18 cellular contexts compared by ENCODE assay signal in the genomic region with DNA sequence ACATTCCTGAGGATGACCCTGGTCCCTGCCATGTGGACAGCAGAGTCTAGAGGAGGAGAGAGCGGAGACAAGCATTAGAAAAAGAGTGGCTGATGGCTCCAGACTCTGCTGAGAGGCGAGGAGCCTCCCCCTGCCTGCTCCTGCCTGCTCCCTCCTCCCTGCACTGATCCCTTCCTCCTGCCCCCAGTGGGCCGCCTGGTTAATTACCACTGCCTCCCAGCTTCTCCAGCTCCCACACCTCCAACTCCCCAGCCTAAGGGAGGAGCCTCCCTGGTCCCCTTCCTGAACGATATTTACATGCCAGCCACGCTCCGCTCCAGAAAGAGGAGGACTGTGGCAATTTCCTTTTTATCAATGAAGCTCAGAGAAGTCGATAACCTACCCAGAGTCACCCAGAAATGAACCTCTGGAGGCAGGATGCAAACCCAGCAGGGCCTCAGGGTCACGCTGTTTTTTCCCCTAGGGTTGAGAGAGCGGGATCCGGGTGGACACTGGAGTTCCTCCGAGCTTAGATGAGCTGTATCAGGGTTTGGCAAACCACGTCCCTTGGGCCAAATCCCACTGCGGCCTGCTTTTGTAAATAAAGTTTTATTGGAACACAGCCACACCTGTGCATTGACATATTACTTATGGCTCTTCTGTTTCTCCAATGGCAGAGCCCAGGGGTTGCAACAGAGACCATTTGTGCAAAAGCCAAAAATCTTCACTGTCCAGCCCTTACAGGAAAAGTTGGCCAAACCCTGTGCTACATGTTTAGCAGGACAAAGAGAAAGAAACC. TPM values are rescaled to one million over a fixed set of nuclear protein-coding genes. Genes with fewer than 3 reads are reported as not detected.
DNase-seq lines count a peak whose midpoint lies in the region; FAIRE-seq and TF ChIP-seq lines count a peak whose summit lies in the region.
"Had no signal": no experiment of that assay in that cellular context is flagged by ENCODE, and none has a peak within 500 bp of the region (broad histone marks: within the 10 kb centered on the region; RNA-seq: fewer than 3 reads in every experiment).

No MANE protein-coding gene starts in this region.

- peaks cover 15% of the 10 kb centered on the region; the same call in 1 of the 2 replicates for H3K4me1 ChIP-seq in iPS-20b (ENCODE audit: insufficient read depth, low read length)
- H3K4me1 ChIP-seq in testis, result peaks cover 11% of the 10 kb centered on the region
- H3K4me1 ChIP-seq in right atrium auricular region, result peaks cover 0 to 17% of the 10 kb centered on the region in 2 donors

- no peak for FAIRE-seq in RCC 7860 (lab: Jason Lieb, UNC)
- FAIRE-seq: GM12891, HTR-8/SVneo had no signal

- H3K27ac ChIP-seq in iPS-20b (ENCODE audit: low read length) (no peak overlapping the region), testis (no peak overlapping the region), right atrium auricular region (no peak overlapping the region)
- H3K27ac ChIP-seq: SK-N-MC had no signal

- in situ Hi-C loops in SK-MEL-5 (cut with HindIII; ENCODE audit: low pct_unique_long_range_greater_than_20kb, low sequenced_read_pairs), result no loop called here

- H3K4me3 ChIP-seq in iPS-20b (ENCODE audit: low read length), result peak overlapping the region; percentile 45
- no peak overlapping the region for H3K4me3 ChIP-seq in testis
- H3K4me3 ChIP-seq in right atrium auricular region, result no peak overlapping the region
- H3K4me3 ChIP-seq: SK-N-MC had no signal

- H3K27me3 ChIP-seq in iPS-20b (ENCODE audit: insufficient read depth, low read length), result no peaks in the 10 kb centered on the region
- H3K27me3 ChIP-seq in testis, result no peaks in the 10 kb centered on the region
- no peaks in the 10 kb centered on the region for H3K27me3 ChIP-seq in right atrium auricular region

- intact Hi-C loops in testis (cut with DNase I; ENCODE audit: low total_unique reads), result no loop called here

- H3K9ac ChIP-seq in iPS-20b (ENCODE audit: low read depth, low read length), result peak overlapping the region; percentile 47; the same call in 1 of the 2 replicates

- H3K36me3 ChIP-seq in iPS-20b (ENCODE audit: insufficient read depth, low read depth, low read length) (no peaks in the 10 kb centered on the region), testis (ENCODE audit: low read depth, missing control alignments) (no peaks in the 10 kb centered on the region), right atrium auricular region (no peaks in the 10 kb centered on the region)

- DNase-seq in NCI-H2227 (lab: John Stamatoyannopoulos, UW; ENCODE audit: unreplicated experiment), result peak; percentile 22
- no peak for DNase-seq in NCI-H2227 treated with DMSO at 0.1 percent for 48 hours (lab: John Stamatoyannopoulos, UW)
- peak; percentile 9 for DNase-seq in SK-MEL-5 (ENCODE audit: low read depth, low spot score)
- peak; percentile 46 for DNase-seq in testis
- DNase-seq in RCC 7860 (ENCODE audit: low spot score), result no peak
- DNase-seq in GDM1 (lab: John Stamatoyannopoulos, UW), result no peak
- DNase-seq in right atrium auricular region (ENCODE audit: low spot score), result no peak
- DNase-seq: activated CD4-positive, alpha-beta T cell treated with anti-CD3 and anti-CD28 coated beads, Interleukin-2, amount 50 U/mL, for 48 hours; activated naive CD8-positive, alpha-beta T cell treated with anti-CD3 and anti-CD28 coated beads, Interleukin-2, amount 50 U/mL, for 24 hours; cerebellar nuclear complex; NCI-H1048; stimulated activated CD4-positive, alpha-beta T cell treated with anti-CD3 and anti-CD28 coated beads, Interleukin-12 subunit alpha, Interleukin-12 subunit beta, amount 100 ng/mL, for 4 hours had no signal

- TF ChIP-seq CTCF in testis (IDR thresholded peaks at IDR 0.05) (no peak), right atrium auricular region (IDR thresholded peaks at IDR 0.05) (no peak)

- H3K9me3 ChIP-seq in iPS-20b (ENCODE audit: insufficient read depth, low read depth, low read length) (no peaks in the 10 kb centered on the region), testis (no peaks in the 10 kb centered on the region), right atrium auricular region (no peaks in the 10 kb centered on the region)

- 59 to 80% methylated on average over 9 to 13 of the region's 13 CpGs for WGBS in testis, 2 donors

- no peak for TF ChIP-seq POLR2A in testis (IDR thresholded peaks at IDR 0.05)

RNA-seq across cellular contexts. Expression of a gene that starts 27.1 kb away (rescaled TPM):
- total RNA-seq in SK-MEL-5 (2014; rRNA removed; shearing (Covaris generic)), result 2.6 and 4.0 TPM in 2 replicates
- polyA plus RNA-seq in SK-MEL-5 (2015; cell fraction: cytosol; rRNA removed), result 2.3 and 3.6 TPM in 2 replicates
- polyA plus RNA-seq in SK-MEL-5 (2015; cell fraction: nucleus; rRNA removed), result 0.43 and 0.87 TPM in 2 replicates
- 1 to 10 TPM; 8.3 to 8.7 TPM for total RNA-seq in testis
- polyA plus RNA-seq in testis (ENCODE audit: insufficient read depth, low read depth, low replicate concordance), result 3.2 TPM
- under 1 TPM; 0.08 to 0.11 TPM for total RNA-seq in right atrium auricular region
- total RNA-seq: activated T-helper 1 cell treated with anti-CD3 and anti-CD28 coated beads, Interleukin-12 subunit alpha, Interleukin-12 subunit beta, Interleukin-2, Interleukin-4 antibody, amounts not matched to agents 30 ng/mL and 10 ng/mL and 1 ng/mL, durations not matched to agents 14 hours and 24 hours and 36 hours had no signal
- polyA plus RNA-seq: CD14-positive monocyte had no signal

Comparison
In these comparisons a context has a peak if more than half of its experiments do, and no peak if none do; other contexts are left out.
1. DNase-seq: peak in NCI-H2227 (single experiment), SK-MEL-5 (single experiment) and testis (single experiment); none in NCI-H2227 treated with DMSO at 0.1 percent for 48 hours (single experiment), RCC 7860 (single experiment), GDM1 (single experiment) and right atrium auricular region (single experiment).